In the genomic region with DNA sequence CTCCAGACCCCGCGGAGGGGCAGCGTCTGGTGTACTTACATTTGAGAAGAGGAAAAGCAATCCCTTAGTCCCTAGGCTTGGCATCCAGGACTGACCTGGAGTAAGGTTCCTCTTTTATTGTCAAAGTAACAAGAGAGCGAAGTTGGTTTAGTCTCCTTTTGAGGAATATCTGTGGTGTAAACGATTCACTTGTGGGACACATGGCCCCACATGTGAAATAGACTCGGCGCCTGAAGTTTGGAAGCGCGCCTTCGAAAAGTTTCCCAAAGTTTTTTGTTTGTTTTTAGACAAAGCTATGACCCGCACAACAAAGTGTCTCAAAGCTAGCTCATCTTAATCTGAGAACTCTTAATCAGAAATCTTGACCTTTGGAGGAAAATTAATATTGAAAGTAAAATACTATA, we compare ENCODE assay signal across 8 cellular contexts. TPM values are rescaled to one million over a fixed set of nuclear protein-coding genes. Genes with fewer than 3 reads are reported as not detected.
A peak's percentile ranks its signal among the peaks of the same experiment; 100 is the strongest.
DNase-seq lines count a peak whose midpoint lies in the region; ATAC-seq and TF ChIP-seq lines count a peak whose summit lies in the region.

No MANE protein-coding gene starts in this region.

- H3K9me3 Mint-ChIP-seq in activated naive CD4-positive, alpha-beta T cell treated with anti-CD3 and anti-CD28 coated beads, Interleukin-2, amount 50 U/mL, for 72 hours = no peaks in the 10 kb centered on the region
- no peaks in the 10 kb centered on the region for H3K9me3 Mint-ChIP-seq in immature natural killer cell

- H3K27me3 ChIP-seq in A673 (replicated peaks; ENCODE audit: insufficient read depth, low read depth, low read length, poor library complexity) (no peaks in the 10 kb centered on the region), stomach smooth muscle (ENCODE audit: control insufficient read depth in 1 of 2, insufficient read depth in 2 of 2, low read length in 2 of 2) (no peaks in the 10 kb centered on the region)

- DNase-seq in A673 (ENCODE audit: low spot score) = peak; percentile 43
- no peak for DNase-seq in activated naive CD4-positive, alpha-beta T cell treated with anti-CD3 and anti-CD28 coated beads, Interleukin-2, amount 50 U/mL, for 72 hours (ENCODE audit: low spot score in 2 of 2)
- no peak for DNase-seq in immature natural killer cell
- no peak for DNase-seq in hippocampal formation (lab: John Stamatoyannopoulos, UW)
- DNase-seq in germinal center (ENCODE audit: low spot score) = no peak

- H3K27me3 Mint-ChIP-seq in immature natural killer cell (ENCODE audit: low read depth in 3 of 3) = peaks cover 5 to 7% (median 5%) of the 10 kb centered on the region in 3 donors

- H3K9ac ChIP-seq in stomach smooth muscle (ENCODE audit: low read length in 2 of 2) = peak overlapping the region; percentile 86 to 92

- ATAC-seq in activated naive CD4-positive, alpha-beta T cell treated with anti-CD3 and anti-CD28 coated beads, Interleukin-2, amount 50 U/mL, for 72 hours = no peak
- no peak for ATAC-seq in HG03280 (IDR thresholded peaks at IDR 0.05; ENCODE audit: unreplicated experiment)

- peaks cover 30% of the 10 kb centered on the region for H3K36me3 ChIP-seq in A673 (ENCODE audit: insufficient read depth, low read length, poor library complexity, severe bottlenecking)
- H3K36me3 ChIP-seq in HEK293 (ENCODE audit: control insufficient read depth in 2 of 2, insufficient read depth in 1 of 2, low read length in 2 of 2) = peaks cover 32 to 45% of the 10 kb centered on the region in 2 experiments
- peaks cover 6 to 12% of the 10 kb centered on the region in 2 donors for H3K36me3 ChIP-seq in stomach smooth muscle (ENCODE audit: control insufficient read depth in 2 of 2, insufficient read depth in 2 of 2, low read length in 2 of 2)

- peaks cover 28 to 51% of the 10 kb centered on the region in 2 donors for H3K4me1 Mint-ChIP-seq in immature natural killer cell

- TF ChIP-seq CTCF in A673 (conservative IDR thresholded peaks at IDR 0.05; ENCODE audit: low read depth, low read length) (no peak), HEK293 (tag by site-specific recombination; IDR thresholded peaks at IDR 0.05) (no peak)

- peak overlapping the region; percentile 98 for H3K4me3 ChIP-seq in A673 (ENCODE audit: low read depth, low read length, poor library complexity, severe bottlenecking)
- H3K4me3 ChIP-seq in HEK293 (ENCODE audit: low read depth, low read length) = peak overlapping the region; percentile 89
- peak overlapping the region; percentile 91 to 94 for H3K4me3 ChIP-seq in stomach smooth muscle (ENCODE audit: low read length in 2 of 2)

- peak overlapping the region; percentile 84 to 93 (median 91) for H3K4me3 Mint-ChIP-seq in immature natural killer cell

- H3K9me3 ChIP-seq in A673 (ENCODE audit: low read depth, low read length, poor library complexity, severe bottlenecking) (no peaks in the 10 kb centered on the region), HEK293 (ENCODE audit: control insufficient read depth, insufficient read depth, low read depth, low read length) (no peaks in the 10 kb centered on the region), stomach smooth muscle (ENCODE audit: control insufficient read depth in 2 of 2, low read length in 2 of 2) (no peaks in the 10 kb centered on the region)

- H3K4me1 ChIP-seq in A673 (ENCODE audit: insufficient read depth, low read length, poor library complexity, severe bottlenecking) (no peaks in the 10 kb centered on the region), HEK293 (ENCODE audit: control insufficient read depth, insufficient read depth, low read length) (peaks cover 11% of the 10 kb centered on the region), stomach smooth muscle (ENCODE audit: control insufficient read depth, insufficient read depth, low read length) (peaks cover 8% of the 10 kb centered on the region)

- BruUV-seq in A673 (replicated peaks; lab: Mats Ljungman, UMichigan) = no TSS peak

- H3K36me3 Mint-ChIP-seq in activated naive CD4-positive, alpha-beta T cell treated with anti-CD3 and anti-CD28 coated beads, Interleukin-2, amount 50 U/mL, for 72 hours = peaks cover 26 to 34% of the 10 kb centered on the region in 2 donors
- H3K36me3 Mint-ChIP-seq in immature natural killer cell = peaks cover 6 to 23% (median 12%) of the 10 kb centered on the region in 3 donors

- POLR2A ChIA-PET in A673 (lab: Charles Lee; ENCODE audit: low non-redundant PET) = no interaction called here
- POLR2A ChIA-PET in HEK293 (lab: Yijun Ruan, JAX) = interaction anchor here (0.9 to 1.1 kb wide), 2 partner anchors 8 to 487 kb away, joined by 3 to 4 read pairs; no protein-coding TSS in a partner anchor

- intact Hi-C loops in A673 (cut with micrococcal nuclease; ENCODE audit: unreplicated experiment) = no loop called here

- H3K27ac ChIP-seq in A673 (ENCODE audit: low read depth, low read length, poor library complexity, severe bottlenecking) (peak overlapping the region; percentile 93), HEK293 (ENCODE audit: extremely low read depth, low read depth, low read length) (peak overlapping the region; percentile 69), stomach smooth muscle (ENCODE audit: low read length) (peak overlapping the region; percentile 66)

- CTCF ChIA-PET in A673 (lab: Charles Lee) (no interaction called here), HEK293 (lab: Yijun Ruan, JAX) (interaction anchor here (0.6 kb wide), 1 partner anchor 668 kb away, joined by 3 read pairs; no protein-coding TSS in a partner anchor)

- H3K27ac Mint-ChIP-seq in activated naive CD4-positive, alpha-beta T cell treated with anti-CD3 and anti-CD28 coated beads, Interleukin-2, amount 50 U/mL, for 72 hours = peak overlapping the region; percentile 95 to 96
- peak overlapping the region; percentile 86 to 96 (median 91) for H3K27ac Mint-ChIP-seq in immature natural killer cell

TF ChIP-seq in HEK293, 187 proteins besides CTCF, POLR2A, EP300 and RAD21:
- no peak for TF ChIP-seq ZNF184 (tag by site-specific recombination; IDR thresholded peaks at IDR 0.05)
- TF ChIP-seq ZNF335 (tag by site-specific recombination; conservative IDR thresholded peaks at IDR 0.05) = peak; percentile 56
- TF ChIP-seq, protein P1, sequence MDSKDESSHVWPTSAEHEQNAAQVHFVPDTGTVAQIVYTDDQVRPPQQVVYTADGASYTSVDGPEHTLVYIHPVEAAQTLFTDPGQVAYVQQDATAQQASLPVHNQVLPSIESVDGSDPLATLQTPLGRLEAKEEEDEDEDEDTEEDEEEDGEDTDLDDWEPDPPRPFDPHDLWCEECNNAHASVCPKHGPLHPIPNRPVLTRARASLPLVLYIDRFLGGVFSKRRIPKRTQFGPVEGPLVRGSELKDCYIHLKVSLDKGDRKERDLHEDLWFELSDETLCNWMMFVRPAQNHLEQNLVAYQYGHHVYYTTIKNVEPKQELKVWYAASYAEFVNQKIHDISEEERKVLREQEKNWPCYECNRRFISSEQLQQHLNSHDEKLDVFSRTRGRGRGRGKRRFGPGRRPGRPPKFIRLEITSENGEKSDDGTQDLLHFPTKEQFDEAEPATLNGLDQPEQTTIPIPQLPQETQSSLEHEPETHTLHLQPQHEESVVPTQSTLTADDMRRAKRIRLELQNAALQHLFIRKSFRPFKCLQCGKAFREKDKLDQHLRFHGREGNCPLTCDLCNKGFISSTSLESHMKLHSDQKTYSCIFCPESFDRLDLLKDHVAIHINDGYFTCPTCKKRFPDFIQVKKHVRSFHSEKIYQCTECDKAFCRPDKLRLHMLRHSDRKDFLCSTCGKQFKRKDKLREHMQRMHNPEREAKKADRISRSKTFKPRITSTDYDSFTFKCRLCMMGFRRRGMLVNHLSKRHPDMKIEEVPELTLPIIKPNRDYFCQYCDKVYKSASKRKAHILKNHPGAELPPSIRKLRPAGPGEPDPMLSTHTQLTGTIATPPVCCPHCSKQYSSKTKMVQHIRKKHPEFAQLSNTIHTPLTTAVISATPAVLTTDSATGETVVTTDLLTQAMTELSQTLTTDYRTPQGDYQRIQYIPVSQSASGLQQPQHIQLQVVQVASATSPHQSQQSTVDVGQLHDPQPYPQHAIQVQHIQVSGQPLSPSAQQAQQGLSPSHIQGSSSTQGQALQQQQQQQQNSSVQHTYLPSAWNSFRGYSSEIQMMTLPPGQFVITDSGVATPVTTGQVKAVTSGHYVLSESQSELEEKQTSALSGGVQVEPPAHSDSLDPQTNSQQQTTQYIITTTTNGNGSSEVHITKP (tag by site-specific recombination; IDR thresholded peaks at IDR 0.05) = peak; percentile 85
- peak; percentile 41 for TF ChIP-seq PRDM1 (tag by site-specific recombination; IDR thresholded peaks at IDR 0.05)

RNA-seq across cellular contexts. Expression of a gene that starts 0.7 kb away (rescaled TPM):
- total RNA-seq in A673 (2021) = 8.7 and 9.4 TPM in 2 replicates
- total RNA-seq in activated naive CD4-positive, alpha-beta T cell treated with anti-CD3 and anti-CD28 coated beads, Interleukin-2, amount 50 U/mL, for 72 hours = 10 to 100 TPM; 12.8 to 20.9 TPM
- 10 to 100 TPM; 10.6 to 14.8 (median 12.4) TPM for polyA plus RNA-seq in immature natural killer cell

RNA-seq across cellular contexts. Expression of a gene that starts 23.7 kb away (rescaled TPM):
- 177 and 190 TPM in 2 replicates for total RNA-seq in A673 (2021)
- 100 to 1,000 TPM; 115 to 156 TPM for total RNA-seq in activated naive CD4-positive, alpha-beta T cell treated with anti-CD3 and anti-CD28 coated beads, Interleukin-2, amount 50 U/mL, for 72 hours
- 10 to 100 TPM; 47.4 to 67.9 (median 59.7) TPM for polyA plus RNA-seq in immature natural killer cell

RNA-seq across cellular contexts. Expression of a gene that starts 35.4 kb away (rescaled TPM):
- total RNA-seq in A673 (2021) = 45.9 and 52.1 TPM in 2 replicates
- total RNA-seq in activated naive CD4-positive, alpha-beta T cell treated with anti-CD3 and anti-CD28 coated beads, Interleukin-2, amount 50 U/mL, for 72 hours = 100 to 1,000 TPM in 1 of 2 donors, 10 to 100 TPM in 1; 95.7 to 205 TPM
- 10 to 100 TPM; 19.3 to 25.8 (median 25.1) TPM for polyA plus RNA-seq in immature natural killer cell
